ENCODE assay signal across 1 cellular context in genomic region chr1:42319871-42320484, GRCh38.
TF ChIP-seq lines count a peak whose summit lies in the region.

No MANE protein-coding gene starts in this region.

TF ChIP-seq in GM12878, 131 proteins besides CTCF, POLR2A, EP300 and RAD21:
- TF ChIP-seq ZBTB33 (IDR thresholded peaks at IDR 0.05) = no peak
- TF ChIP-seq ZNF24 (IDR thresholded peaks at IDR 0.05) = no peak
- no peak for TF ChIP-seq CUX1 (IDR thresholded peaks at IDR 0.05; ENCODE audit: insufficient replicate concordance, low read depth, low read length)
- TF ChIP-seq IRF4 (IDR thresholded peaks at IDR 0.05; ENCODE audit: low read depth, low read length) = no peak
- no peak for TF ChIP-seq EGR1 (IDR thresholded peaks at IDR 0.05; ENCODE audit: borderline replicate concordance in 1 of 2, low read depth in 2 of 2, low read length in 2 of 2)
- no peak for TF ChIP-seq BCL3 (IDR thresholded peaks at IDR 0.05; ENCODE audit: borderline replicate concordance, insufficient read depth, low read depth, low read length, poor library complexity, severe bottlenecking)
- no peak for TF ChIP-seq TARDBP (IDR thresholded peaks at IDR 0.05; ENCODE audit: borderline replicate concordance)
- no peak for TF ChIP-seq BRCA1 (IDR thresholded peaks at IDR 0.05; ENCODE audit: low read depth, low read length)
- no peak for TF ChIP-seq CREB1 (IDR thresholded peaks at IDR 0.05; ENCODE audit: low read depth)
- TF ChIP-seq USF1 (IDR thresholded peaks at IDR 0.05; ENCODE audit: borderline replicate concordance, extremely low read length, insufficient read depth, low read depth, low read length) = no peak
- TF ChIP-seq CEBPB (IDR thresholded peaks at IDR 0.05; ENCODE audit: borderline replicate concordance in 1 of 2, low read depth in 2 of 2, low read length in 2 of 2) = no peak
- no peak for TF ChIP-seq FOXK2 (IDR thresholded peaks at IDR 0.05)
- TF ChIP-seq HCFC1 (IDR thresholded peaks at IDR 0.05; ENCODE audit: low read length) = no peak
- TF ChIP-seq SP1 (IDR thresholded peaks at IDR 0.05; ENCODE audit: low read depth, low read length) = no peak
- TF ChIP-seq E2F8 (IDR thresholded peaks at IDR 0.05; ENCODE audit: low read depth, partially characterized antibody) = no peak
- TF ChIP-seq, protein P1, sequence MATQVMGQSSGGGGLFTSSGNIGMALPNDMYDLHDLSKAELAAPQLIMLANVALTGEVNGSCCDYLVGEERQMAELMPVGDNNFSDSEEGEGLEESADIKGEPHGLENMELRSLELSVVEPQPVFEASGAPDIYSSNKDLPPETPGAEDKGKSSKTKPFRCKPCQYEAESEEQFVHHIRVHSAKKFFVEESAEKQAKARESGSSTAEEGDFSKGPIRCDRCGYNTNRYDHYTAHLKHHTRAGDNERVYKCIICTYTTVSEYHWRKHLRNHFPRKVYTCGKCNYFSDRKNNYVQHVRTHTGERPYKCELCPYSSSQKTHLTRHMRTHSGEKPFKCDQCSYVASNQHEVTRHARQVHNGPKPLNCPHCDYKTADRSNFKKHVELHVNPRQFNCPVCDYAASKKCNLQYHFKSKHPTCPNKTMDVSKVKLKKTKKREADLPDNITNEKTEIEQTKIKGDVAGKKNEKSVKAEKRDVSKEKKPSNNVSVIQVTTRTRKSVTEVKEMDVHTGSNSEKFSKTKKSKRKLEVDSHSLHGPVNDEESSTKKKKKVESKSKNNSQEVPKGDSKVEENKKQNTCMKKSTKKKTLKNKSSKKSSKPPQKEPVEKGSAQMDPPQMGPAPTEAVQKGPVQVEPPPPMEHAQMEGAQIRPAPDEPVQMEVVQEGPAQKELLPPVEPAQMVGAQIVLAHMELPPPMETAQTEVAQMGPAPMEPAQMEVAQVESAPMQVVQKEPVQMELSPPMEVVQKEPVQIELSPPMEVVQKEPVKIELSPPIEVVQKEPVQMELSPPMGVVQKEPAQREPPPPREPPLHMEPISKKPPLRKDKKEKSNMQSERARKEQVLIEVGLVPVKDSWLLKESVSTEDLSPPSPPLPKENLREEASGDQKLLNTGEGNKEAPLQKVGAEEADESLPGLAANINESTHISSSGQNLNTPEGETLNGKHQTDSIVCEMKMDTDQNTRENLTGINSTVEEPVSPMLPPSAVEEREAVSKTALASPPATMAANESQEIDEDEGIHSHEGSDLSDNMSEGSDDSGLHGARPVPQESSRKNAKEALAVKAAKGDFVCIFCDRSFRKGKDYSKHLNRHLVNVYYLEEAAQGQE (IDR thresholded peaks at IDR 0.05; ENCODE audit: low read depth, low read length) = no peak
- no peak for TF ChIP-seq NFIC (IDR thresholded peaks at IDR 0.05; ENCODE audit: low read depth, low read length)
- no peak for TF ChIP-seq FOXM1 (IDR thresholded peaks at IDR 0.05; ENCODE audit: low read depth, low read length)
- TF ChIP-seq MEF2B (IDR thresholded peaks at IDR 0.05; ENCODE audit: partially characterized antibody, poor library complexity, severe bottlenecking) = no peak
- no peak for TF ChIP-seq HDGF (IDR thresholded peaks at IDR 0.05)
TF ChIP-seq in GM12878: peak in this region for 0.
